ENCODE assay signal across 1 cellular context in the genomic region with DNA sequence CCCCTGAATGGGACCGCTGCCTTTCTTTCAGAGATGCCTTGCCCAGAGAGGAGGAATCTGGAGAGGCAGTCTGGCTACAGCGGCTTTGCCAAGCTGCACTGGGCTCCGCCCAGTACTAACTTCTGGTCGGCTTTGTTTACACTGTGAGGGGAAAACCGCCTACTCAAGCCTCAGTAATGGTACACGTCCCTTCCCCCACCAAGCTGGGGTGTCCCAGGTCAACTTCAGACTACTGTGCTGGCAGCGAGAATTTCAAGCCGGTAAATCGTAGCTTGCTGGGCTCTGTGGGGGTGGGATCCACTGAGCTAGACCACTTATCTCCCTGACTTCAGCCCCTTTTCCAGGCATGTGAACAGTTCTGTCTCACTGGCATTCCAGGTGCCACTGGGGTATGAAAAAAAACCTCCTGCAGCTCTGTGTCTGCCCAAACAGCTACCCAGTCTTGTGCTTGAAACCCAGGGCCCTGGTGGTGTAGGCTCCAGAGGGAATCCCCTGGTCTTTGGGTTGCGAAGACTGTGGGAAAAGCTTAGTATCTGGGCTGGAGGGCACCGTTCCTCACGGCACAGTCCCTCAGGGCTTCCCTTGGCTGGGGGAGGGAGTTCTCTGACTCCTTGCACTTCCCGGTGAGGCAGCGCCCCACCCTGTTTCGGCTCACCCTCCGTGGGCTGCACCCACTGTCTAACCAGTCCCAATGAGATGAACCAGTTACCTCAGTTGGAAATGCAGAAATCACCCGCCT.
A peak's percentile ranks its signal among the peaks of the same experiment; 100 is the strongest.
TF ChIP-seq lines count a peak whose summit lies in the region.

No MANE protein-coding gene starts in this region.

TF ChIP-seq in HEK293, 187 proteins besides CTCF, POLR2A, EP300 and RAD21 (continued from another document):
- TF ChIP-seq, protein P1, sequence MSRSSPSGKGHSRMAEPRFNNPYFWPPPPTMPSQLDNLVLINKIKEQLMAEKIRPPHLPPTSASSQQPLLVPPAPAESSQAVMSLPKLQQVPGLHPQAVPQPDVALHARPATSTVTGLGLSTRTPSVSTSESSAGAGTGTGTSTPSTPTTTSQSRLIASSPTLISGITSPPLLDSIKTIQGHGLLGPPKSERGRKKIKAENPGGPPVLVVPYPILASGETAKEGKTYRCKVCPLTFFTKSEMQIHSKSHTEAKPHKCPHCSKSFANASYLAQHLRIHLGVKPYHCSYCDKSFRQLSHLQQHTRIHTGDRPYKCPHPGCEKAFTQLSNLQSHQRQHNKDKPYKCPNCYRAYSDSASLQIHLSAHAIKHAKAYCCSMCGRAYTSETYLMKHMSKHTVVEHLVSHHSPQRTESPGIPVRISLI (tag by site-specific recombination; IDR thresholded peaks at IDR 0.05), result 0 out of 2 replicates have a peak, but pooled peaks have one; percentile 30
- no peak for TF ChIP-seq ZNF747 (tag by site-specific recombination; IDR thresholded peaks at IDR 0.05)
- TF ChIP-seq ZNF776 (tag by site-specific recombination; IDR thresholded peaks at IDR 0.05; ENCODE audit: borderline replicate concordance), result no peak
- no peak for TF ChIP-seq MEIS1 (CRISPR knock-in tag; IDR thresholded peaks at IDR 0.05; ENCODE audit: borderline replicate concordance)
- TF ChIP-seq, protein P2, sequence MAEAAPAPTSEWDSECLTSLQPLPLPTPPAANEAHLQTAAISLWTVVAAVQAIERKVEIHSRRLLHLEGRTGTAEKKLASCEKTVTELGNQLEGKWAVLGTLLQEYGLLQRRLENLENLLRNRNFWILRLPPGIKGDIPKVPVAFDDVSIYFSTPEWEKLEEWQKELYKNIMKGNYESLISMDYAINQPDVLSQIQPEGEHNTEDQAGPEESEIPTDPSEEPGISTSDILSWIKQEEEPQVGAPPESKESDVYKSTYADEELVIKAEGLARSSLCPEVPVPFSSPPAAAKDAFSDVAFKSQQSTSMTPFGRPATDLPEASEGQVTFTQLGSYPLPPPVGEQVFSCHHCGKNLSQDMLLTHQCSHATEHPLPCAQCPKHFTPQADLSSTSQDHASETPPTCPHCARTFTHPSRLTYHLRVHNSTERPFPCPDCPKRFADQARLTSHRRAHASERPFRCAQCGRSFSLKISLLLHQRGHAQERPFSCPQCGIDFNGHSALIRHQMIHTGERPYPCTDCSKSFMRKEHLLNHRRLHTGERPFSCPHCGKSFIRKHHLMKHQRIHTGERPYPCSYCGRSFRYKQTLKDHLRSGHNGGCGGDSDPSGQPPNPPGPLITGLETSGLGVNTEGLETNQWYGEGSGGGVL (tag by site-specific recombination; IDR thresholded peaks at IDR 0.05), result peak; percentile 84
- TF ChIP-seq ZNF548 (tag by site-specific recombination; IDR thresholded peaks at IDR 0.05), result no peak
- TF ChIP-seq ZNF341 (tag by site-specific recombination; IDR thresholded peaks at IDR 0.05; ENCODE audit: low read depth), result peak; percentile 71
- TF ChIP-seq SP2 (tag by site-specific recombination; IDR thresholded peaks at IDR 0.05), result peak; percentile 31; the same call in 1 of the 2 replicates
- TF ChIP-seq, protein P3, sequence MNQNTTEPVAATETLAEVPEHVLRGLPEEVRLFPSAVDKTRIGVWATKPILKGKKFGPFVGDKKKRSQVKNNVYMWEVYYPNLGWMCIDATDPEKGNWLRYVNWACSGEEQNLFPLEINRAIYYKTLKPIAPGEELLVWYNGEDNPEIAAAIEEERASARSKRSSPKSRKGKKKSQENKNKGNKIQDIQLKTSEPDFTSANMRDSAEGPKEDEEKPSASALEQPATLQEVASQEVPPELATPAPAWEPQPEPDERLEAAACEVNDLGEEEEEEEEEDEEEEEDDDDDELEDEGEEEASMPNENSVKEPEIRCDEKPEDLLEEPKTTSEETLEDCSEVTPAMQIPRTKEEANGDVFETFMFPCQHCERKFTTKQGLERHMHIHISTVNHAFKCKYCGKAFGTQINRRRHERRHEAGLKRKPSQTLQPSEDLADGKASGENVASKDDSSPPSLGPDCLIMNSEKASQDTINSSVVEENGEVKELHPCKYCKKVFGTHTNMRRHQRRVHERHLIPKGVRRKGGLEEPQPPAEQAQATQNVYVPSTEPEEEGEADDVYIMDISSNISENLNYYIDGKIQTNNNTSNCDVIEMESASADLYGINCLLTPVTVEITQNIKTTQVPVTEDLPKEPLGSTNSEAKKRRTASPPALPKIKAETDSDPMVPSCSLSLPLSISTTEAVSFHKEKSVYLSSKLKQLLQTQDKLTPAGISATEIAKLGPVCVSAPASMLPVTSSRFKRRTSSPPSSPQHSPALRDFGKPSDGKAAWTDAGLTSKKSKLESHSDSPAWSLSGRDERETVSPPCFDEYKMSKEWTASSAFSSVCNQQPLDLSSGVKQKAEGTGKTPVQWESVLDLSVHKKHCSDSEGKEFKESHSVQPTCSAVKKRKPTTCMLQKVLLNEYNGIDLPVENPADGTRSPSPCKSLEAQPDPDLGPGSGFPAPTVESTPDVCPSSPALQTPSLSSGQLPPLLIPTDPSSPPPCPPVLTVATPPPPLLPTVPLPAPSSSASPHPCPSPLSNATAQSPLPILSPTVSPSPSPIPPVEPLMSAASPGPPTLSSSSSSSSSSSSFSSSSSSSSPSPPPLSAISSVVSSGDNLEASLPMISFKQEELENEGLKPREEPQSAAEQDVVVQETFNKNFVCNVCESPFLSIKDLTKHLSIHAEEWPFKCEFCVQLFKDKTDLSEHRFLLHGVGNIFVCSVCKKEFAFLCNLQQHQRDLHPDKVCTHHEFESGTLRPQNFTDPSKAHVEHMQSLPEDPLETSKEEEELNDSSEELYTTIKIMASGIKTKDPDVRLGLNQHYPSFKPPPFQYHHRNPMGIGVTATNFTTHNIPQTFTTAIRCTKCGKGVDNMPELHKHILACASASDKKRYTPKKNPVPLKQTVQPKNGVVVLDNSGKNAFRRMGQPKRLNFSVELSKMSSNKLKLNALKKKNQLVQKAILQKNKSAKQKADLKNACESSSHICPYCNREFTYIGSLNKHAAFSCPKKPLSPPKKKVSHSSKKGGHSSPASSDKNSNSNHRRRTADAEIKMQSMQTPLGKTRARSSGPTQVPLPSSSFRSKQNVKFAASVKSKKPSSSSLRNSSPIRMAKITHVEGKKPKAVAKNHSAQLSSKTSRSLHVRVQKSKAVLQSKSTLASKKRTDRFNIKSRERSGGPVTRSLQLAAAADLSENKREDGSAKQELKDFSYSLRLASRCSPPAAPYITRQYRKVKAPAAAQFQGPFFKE (tag by site-specific recombination; IDR thresholded peaks at IDR 0.05; ENCODE audit: borderline replicate concordance), result no peak
- peak; percentile 55 for TF ChIP-seq SP7 (tag by site-specific recombination; IDR thresholded peaks at IDR 0.05)
- no peak for TF ChIP-seq FEZF1 (tag by site-specific recombination; IDR thresholded peaks at IDR 0.05)
- TF ChIP-seq, protein P4, sequence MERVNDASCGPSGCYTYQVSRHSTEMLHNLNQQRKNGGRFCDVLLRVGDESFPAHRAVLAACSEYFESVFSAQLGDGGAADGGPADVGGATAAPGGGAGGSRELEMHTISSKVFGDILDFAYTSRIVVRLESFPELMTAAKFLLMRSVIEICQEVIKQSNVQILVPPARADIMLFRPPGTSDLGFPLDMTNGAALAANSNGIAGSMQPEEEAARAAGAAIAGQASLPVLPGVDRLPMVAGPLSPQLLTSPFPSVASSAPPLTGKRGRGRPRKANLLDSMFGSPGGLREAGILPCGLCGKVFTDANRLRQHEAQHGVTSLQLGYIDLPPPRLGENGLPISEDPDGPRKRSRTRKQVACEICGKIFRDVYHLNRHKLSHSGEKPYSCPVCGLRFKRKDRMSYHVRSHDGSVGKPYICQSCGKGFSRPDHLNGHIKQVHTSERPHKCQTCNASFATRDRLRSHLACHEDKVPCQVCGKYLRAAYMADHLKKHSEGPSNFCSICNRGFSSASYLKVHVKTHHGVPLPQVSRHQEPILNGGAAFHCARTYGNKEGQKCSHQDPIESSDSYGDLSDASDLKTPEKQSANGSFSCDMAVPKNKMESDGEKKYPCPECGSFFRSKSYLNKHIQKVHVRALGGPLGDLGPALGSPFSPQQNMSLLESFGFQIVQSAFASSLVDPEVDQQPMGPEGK (tag by site-specific recombination; IDR thresholded peaks at IDR 0.05), result peak; percentile 35; the same call in 1 of the 2 replicates
- peak; percentile 75 for TF ChIP-seq ZFHX2 (tag by site-specific recombination; conservative IDR thresholded peaks at IDR 0.05)
- peak; percentile 34; the same call in 1 of the 2 replicates for TF ChIP-seq GLIS1 (tag by site-specific recombination; IDR thresholded peaks at IDR 0.05)
- no peak for TF ChIP-seq ZNF2 (tag by site-specific recombination; IDR thresholded peaks at IDR 0.05)
- peak; percentile 71; the same call in 1 of the 2 replicates for TF ChIP-seq ZNF423 (tag by site-specific recombination; IDR thresholded peaks at IDR 0.05)
- TF ChIP-seq SP3 (tag by site-specific recombination; IDR thresholded peaks at IDR 0.05), result 0 out of 2 replicates have a peak, but pooled peaks have one; percentile 24
- TF ChIP-seq ZNF600 (tag by site-specific recombination; IDR thresholded peaks at IDR 0.05), result 0 out of 2 replicates have a peak, but pooled peaks have one; percentile 29
- TF ChIP-seq ZBTB20 (tag by site-specific recombination; IDR thresholded peaks at IDR 0.05), result peak; percentile 82
- TF ChIP-seq, protein P5, sequence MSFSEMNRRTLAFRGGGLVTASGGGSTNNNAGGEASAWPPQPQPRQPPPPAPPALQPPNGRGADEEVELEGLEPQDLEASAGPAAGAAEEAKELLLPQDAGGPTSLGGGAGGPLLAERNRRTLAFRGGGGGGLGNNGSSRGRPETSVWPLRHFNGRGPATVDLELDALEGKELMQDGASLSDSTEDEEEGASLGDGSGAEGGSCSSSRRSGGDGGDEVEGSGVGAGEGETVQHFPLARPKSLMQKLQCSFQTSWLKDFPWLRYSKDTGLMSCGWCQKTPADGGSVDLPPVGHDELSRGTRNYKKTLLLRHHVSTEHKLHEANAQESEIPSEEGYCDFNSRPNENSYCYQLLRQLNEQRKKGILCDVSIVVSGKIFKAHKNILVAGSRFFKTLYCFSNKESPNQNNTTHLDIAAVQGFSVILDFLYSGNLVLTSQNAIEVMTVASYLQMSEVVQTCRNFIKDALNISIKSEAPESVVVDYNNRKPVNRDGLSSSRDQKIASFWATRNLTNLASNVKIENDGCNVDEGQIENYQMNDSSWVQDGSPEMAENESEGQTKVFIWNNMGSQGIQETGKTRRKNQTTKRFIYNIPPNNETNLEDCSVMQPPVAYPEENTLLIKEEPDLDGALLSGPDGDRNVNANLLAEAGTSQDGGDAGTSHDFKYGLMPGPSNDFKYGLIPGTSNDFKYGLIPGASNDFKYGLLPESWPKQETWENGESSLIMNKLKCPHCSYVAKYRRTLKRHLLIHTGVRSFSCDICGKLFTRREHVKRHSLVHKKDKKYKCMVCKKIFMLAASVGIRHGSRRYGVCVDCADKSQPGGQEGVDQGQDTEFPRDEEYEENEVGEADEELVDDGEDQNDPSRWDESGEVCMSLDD (tag by site-specific recombination; IDR thresholded peaks at IDR 0.05), result no peak
- peak; percentile 85 for TF ChIP-seq OSR2 (tag by site-specific recombination; IDR thresholded peaks at IDR 0.05)
- TF ChIP-seq ZIC2 (tag by site-specific recombination; IDR thresholded peaks at IDR 0.05), result peak; percentile 76
- peak; percentile 51; the same call in 1 of the 2 replicates for TF ChIP-seq GLIS2 (tag by site-specific recombination; IDR thresholded peaks at IDR 0.05)
- no peak for TF ChIP-seq ZNF138 (tag by site-specific recombination; IDR thresholded peaks at IDR 0.05; ENCODE audit: borderline replicate concordance)
- TF ChIP-seq EGR2 (tag by site-specific recombination; IDR thresholded peaks at IDR 0.05; ENCODE audit: low read depth), result peak; percentile 65
- TF ChIP-seq, protein P6, sequence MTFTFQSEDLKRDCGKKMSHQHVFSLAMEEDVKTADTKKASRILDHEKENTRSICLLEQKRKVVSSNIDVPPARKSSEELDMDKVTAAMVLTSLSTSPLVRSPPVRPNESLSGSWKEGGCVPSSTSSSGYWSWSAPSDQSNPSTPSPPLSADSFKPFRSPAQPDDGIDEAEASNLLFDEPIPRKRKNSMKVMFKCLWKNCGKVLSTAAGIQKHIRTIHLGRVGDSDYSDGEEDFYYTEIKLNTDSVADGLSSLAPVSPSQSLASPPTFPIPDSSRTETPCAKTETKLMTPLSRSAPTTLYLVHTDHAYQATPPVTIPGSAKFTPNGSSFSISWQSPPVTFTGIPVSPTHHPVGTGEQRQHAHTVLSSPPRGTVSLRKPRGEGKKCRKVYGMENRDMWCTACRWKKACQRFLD (tag by site-specific recombination; IDR thresholded peaks at IDR 0.05), result no peak
- no peak for TF ChIP-seq ZNF16 (tag by site-specific recombination; IDR thresholded peaks at IDR 0.05; ENCODE audit: low read depth)
- TF ChIP-seq, protein P7, sequence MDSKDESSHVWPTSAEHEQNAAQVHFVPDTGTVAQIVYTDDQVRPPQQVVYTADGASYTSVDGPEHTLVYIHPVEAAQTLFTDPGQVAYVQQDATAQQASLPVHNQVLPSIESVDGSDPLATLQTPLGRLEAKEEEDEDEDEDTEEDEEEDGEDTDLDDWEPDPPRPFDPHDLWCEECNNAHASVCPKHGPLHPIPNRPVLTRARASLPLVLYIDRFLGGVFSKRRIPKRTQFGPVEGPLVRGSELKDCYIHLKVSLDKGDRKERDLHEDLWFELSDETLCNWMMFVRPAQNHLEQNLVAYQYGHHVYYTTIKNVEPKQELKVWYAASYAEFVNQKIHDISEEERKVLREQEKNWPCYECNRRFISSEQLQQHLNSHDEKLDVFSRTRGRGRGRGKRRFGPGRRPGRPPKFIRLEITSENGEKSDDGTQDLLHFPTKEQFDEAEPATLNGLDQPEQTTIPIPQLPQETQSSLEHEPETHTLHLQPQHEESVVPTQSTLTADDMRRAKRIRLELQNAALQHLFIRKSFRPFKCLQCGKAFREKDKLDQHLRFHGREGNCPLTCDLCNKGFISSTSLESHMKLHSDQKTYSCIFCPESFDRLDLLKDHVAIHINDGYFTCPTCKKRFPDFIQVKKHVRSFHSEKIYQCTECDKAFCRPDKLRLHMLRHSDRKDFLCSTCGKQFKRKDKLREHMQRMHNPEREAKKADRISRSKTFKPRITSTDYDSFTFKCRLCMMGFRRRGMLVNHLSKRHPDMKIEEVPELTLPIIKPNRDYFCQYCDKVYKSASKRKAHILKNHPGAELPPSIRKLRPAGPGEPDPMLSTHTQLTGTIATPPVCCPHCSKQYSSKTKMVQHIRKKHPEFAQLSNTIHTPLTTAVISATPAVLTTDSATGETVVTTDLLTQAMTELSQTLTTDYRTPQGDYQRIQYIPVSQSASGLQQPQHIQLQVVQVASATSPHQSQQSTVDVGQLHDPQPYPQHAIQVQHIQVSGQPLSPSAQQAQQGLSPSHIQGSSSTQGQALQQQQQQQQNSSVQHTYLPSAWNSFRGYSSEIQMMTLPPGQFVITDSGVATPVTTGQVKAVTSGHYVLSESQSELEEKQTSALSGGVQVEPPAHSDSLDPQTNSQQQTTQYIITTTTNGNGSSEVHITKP (tag by site-specific recombination; IDR thresholded peaks at IDR 0.05), result peak; percentile 92
- peak; percentile 30; the same call in 1 of the 2 replicates for TF ChIP-seq ZNF335 (tag by site-specific recombination; conservative IDR thresholded peaks at IDR 0.05)
- TF ChIP-seq MYNN (tag by site-specific recombination; IDR thresholded peaks at IDR 0.05; ENCODE audit: borderline replicate concordance), result no peak
- TF ChIP-seq TRIM28 (IDR thresholded peaks at IDR 0.05; ENCODE audit: borderline replicate concordance, low read length), result no peak
- TF ChIP-seq HOXD13 (CRISPR knock-in tag; IDR thresholded peaks at IDR 0.05; ENCODE audit: borderline replicate concordance), result no peak
- TF ChIP-seq, protein P8, sequence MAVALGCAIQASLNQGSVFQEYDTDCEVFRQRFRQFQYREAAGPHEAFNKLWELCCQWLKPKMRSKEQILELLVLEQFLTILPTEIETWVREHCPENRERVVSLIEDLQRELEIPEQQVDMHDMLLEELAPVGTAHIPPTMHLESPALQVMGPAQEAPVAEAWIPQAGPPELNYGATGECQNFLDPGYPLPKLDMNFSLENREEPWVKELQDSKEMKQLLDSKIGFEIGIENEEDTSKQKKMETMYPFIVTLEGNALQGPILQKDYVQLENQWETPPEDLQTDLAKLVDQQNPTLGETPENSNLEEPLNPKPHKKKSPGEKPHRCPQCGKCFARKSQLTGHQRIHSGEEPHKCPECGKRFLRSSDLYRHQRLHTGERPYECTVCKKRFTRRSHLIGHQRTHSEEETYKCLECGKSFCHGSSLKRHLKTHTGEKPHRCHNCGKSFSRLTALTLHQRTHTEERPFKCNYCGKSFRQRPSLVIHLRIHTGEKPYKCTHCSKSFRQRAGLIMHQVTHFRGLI (tag by site-specific recombination; IDR thresholded peaks at IDR 0.05), result 0 out of 2 replicates have a peak, but pooled peaks have one; percentile 43
